1 cellular context compared by ENCODE assay signal in the genomic region with DNA sequence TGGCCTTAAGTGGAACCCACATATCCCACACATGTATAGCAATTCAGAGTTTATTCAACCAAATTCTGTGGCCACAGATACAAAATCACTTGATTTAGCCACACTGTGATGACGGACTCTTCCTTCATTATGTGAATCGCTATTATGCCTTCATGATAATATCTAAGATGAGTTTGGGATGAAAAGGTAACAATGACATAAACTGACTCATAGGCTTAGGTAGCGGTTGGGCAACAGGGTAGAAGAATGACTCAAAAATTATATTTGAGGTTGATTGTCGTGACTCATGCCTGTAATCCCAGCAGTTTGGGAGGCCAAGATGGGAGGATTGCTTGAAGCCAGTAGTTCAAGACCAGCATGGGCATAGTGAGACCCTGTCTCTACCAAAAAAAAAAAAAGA.
TF ChIP-seq lines count a peak whose summit lies in the region.

No MANE protein-coding gene starts in this region.

TF ChIP-seq in WTC11, 78 proteins besides CTCF, POLR2A, EP300 and RAD21 (continued from another document):
- TF ChIP-seq, protein P1, sequence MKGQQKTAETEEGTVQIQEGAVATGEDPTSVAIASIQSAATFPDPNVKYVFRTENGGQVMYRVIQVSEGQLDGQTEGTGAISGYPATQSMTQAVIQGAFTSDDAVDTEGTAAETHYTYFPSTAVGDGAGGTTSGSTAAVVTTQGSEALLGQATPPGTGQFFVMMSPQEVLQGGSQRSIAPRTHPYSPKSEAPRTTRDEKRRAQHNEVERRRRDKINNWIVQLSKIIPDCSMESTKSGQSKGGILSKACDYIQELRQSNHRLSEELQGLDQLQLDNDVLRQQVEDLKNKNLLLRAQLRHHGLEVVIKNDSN (CRISPR knock-in tag; IDR thresholded peaks at IDR 0.05), result no peak
- no peak for TF ChIP-seq JUN (CRISPR knock-in tag; IDR thresholded peaks at IDR 0.05)
- TF ChIP-seq, protein P2, sequence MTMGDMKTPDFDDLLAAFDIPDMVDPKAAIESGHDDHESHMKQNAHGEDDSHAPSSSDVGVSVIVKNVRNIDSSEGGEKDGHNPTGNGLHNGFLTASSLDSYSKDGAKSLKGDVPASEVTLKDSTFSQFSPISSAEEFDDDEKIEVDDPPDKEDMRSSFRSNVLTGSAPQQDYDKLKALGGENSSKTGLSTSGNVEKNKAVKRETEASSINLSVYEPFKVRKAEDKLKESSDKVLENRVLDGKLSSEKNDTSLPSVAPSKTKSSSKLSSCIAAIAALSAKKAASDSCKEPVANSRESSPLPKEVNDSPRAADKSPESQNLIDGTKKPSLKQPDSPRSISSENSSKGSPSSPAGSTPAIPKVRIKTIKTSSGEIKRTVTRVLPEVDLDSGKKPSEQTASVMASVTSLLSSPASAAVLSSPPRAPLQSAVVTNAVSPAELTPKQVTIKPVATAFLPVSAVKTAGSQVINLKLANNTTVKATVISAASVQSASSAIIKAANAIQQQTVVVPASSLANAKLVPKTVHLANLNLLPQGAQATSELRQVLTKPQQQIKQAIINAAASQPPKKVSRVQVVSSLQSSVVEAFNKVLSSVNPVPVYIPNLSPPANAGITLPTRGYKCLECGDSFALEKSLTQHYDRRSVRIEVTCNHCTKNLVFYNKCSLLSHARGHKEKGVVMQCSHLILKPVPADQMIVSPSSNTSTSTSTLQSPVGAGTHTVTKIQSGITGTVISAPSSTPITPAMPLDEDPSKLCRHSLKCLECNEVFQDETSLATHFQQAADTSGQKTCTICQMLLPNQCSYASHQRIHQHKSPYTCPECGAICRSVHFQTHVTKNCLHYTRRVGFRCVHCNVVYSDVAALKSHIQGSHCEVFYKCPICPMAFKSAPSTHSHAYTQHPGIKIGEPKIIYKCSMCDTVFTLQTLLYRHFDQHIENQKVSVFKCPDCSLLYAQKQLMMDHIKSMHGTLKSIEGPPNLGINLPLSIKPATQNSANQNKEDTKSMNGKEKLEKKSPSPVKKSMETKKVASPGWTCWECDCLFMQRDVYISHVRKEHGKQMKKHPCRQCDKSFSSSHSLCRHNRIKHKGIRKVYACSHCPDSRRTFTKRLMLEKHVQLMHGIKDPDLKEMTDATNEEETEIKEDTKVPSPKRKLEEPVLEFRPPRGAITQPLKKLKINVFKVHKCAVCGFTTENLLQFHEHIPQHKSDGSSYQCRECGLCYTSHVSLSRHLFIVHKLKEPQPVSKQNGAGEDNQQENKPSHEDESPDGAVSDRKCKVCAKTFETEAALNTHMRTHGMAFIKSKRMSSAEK (CRISPR knock-in tag; IDR thresholded peaks at IDR 0.05; ENCODE audit: borderline replicate concordance), result no peak
- TF ChIP-seq, protein P3, sequence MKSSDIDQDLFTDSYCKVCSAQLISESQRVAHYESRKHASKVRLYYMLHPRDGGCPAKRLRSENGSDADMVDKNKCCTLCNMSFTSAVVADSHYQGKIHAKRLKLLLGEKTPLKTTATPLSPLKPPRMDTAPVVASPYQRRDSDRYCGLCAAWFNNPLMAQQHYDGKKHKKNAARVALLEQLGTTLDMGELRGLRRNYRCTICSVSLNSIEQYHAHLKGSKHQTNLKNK (CRISPR knock-in tag; IDR thresholded peaks at IDR 0.05), result no peak
- no peak for TF ChIP-seq NR2C2 (CRISPR knock-in tag; IDR thresholded peaks at IDR 0.05)
- no peak for TF ChIP-seq EMX1 (CRISPR knock-in tag; IDR thresholded peaks at IDR 0.05)
- TF ChIP-seq, protein P4, sequence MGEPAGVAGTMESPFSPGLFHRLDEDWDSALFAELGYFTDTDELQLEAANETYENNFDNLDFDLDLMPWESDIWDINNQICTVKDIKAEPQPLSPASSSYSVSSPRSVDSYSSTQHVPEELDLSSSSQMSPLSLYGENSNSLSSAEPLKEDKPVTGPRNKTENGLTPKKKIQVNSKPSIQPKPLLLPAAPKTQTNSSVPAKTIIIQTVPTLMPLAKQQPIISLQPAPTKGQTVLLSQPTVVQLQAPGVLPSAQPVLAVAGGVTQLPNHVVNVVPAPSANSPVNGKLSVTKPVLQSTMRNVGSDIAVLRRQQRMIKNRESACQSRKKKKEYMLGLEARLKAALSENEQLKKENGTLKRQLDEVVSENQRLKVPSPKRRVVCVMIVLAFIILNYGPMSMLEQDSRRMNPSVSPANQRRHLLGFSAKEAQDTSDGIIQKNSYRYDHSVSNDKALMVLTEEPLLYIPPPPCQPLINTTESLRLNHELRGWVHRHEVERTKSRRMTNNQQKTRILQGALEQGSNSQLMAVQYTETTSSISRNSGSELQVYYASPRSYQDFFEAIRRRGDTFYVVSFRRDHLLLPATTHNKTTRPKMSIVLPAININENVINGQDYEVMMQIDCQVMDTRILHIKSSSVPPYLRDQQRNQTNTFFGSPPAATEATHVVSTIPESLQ (CRISPR knock-in tag; IDR thresholded peaks at IDR 0.05), result no peak
- TF ChIP-seq, protein P5, sequence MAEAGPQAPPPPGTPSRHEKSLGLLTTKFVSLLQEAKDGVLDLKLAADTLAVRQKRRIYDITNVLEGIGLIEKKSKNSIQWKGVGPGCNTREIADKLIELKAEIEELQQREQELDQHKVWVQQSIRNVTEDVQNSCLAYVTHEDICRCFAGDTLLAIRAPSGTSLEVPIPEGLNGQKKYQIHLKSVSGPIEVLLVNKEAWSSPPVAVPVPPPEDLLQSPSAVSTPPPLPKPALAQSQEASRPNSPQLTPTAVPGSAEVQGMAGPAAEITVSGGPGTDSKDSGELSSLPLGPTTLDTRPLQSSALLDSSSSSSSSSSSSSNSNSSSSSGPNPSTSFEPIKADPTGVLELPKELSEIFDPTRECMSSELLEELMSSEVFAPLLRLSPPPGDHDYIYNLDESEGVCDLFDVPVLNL (CRISPR knock-in tag; IDR thresholded peaks at IDR 0.05; ENCODE audit: borderline replicate concordance, low read depth), result no peak
- no peak for TF ChIP-seq PRRX2 (CRISPR knock-in tag; IDR thresholded peaks at IDR 0.05)
- TF ChIP-seq, protein P6, sequence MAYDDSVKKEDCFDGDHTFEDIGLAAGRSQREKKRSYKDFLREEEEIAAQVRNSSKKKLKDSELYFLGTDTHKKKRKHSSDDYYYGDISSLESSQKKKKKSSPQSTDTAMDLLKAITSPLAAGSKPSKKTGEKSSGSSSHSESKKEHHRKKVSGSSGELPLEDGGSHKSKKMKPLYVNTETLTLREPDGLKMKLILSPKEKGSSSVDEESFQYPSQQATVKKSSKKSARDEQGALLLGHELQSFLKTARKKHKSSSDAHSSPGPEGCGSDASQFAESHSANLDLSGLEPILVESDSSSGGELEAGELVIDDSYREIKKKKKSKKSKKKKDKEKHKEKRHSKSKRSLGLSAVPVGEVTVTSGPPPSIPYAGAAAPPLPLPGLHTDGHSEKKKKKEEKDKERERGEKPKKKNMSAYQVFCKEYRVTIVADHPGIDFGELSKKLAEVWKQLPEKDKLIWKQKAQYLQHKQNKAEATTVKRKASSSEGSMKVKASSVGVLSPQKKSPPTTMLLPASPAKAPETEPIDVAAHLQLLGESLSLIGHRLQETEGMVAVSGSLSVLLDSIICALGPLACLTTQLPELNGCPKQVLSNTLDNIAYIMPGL (CRISPR knock-in tag; IDR thresholded peaks at IDR 0.05), result no peak
- no peak for TF ChIP-seq NR3C1 (CRISPR knock-in tag; conservative IDR thresholded peaks at IDR 0.05; ENCODE audit: low read depth)
TF ChIP-seq in WTC11: peak in this region for 0.
